Comparison of ENCODE assay signal across 23 cellular contexts in the genomic region with DNA sequence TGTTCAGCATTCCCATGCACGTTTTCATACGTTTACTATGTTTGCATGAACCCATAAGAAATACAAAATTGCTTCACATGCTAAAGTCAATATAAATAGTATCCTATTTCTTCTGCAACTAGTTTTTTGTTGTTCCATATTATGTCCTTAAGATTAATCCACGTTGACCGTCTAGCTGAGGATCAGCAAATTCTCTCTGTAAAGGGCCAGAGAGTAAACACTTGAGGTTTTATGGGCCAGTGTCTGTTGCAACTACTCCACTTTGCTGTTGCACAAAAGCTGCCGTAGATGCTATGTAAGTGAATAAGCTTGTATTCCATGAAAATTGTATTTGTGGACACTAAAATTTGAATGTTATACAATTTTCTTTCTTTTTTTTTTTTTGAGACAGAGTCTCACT. TPM values are rescaled to one million over a fixed set of nuclear protein-coding genes. Genes with fewer than 3 reads are reported as not detected.
DNase-seq lines count a peak whose midpoint lies in the region; ATAC-seq and TF ChIP-seq lines count a peak whose summit lies in the region.
"Had no signal": no experiment of that assay in that cellular context is flagged by ENCODE, and none has a peak within 500 bp of the region (broad histone marks: within the 10 kb centered on the region; RNA-seq: fewer than 3 reads in every experiment).

No MANE protein-coding gene starts in this region.

- no peak overlapping the region for H3K4me3 Mint-ChIP-seq in activated CD8-positive, alpha-beta T cell treated with anti-CD3 and anti-CD28 coated beads for 36 hours
- H3K4me3 Mint-ChIP-seq in activated CD8-positive, alpha-beta T cell treated with anti-CD3 and anti-CD28 coated beads, Interleukin-2, amount 10 ng/mL, durations not matched to agents 7 days and 5 days: no peak overlapping the region
- no peak overlapping the region for H3K4me3 Mint-ChIP-seq in effector memory CD8-positive, alpha-beta T cell
- H3K4me3 Mint-ChIP-seq: CD4-positive, alpha-beta memory T cell; GM23338; H9 had no signal

- H3K27me3 Mint-ChIP-seq in activated CD8-positive, alpha-beta T cell treated with anti-CD3 and anti-CD28 coated beads for 36 hours: no peaks in the 10 kb centered on the region
- no peaks in the 10 kb centered on the region for H3K27me3 Mint-ChIP-seq in activated CD8-positive, alpha-beta T cell treated with anti-CD3 and anti-CD28 coated beads, Interleukin-2, amount 10 ng/mL, durations not matched to agents 7 days and 5 days (ENCODE audit: low read depth)
- no peaks in the 10 kb centered on the region for H3K27me3 Mint-ChIP-seq in effector memory CD8-positive, alpha-beta T cell
- H3K27me3 Mint-ChIP-seq: CD4-positive, alpha-beta memory T cell had no signal

- POLR2A ChIA-PET in activated CD8-positive, alpha-beta T cell treated with anti-CD3 and anti-CD28 coated beads for 36 hours (lab: Charles Lee): interaction anchor here (1.1 to 1.5 kb wide), 2 partner anchors 12 to 19 kb away, joined by 3 to 4 read pairs; no protein-coding TSS in a partner anchor
- POLR2A ChIA-PET in activated CD8-positive, alpha-beta T cell treated with anti-CD3 and anti-CD28 coated beads, Interleukin-2, amount 10 ng/mL, durations not matched to agents 7 days and 5 days (lab: Charles Lee): no interaction called here

- intact Hi-C loops in activated CD8-positive, alpha-beta T cell treated with anti-CD3 and anti-CD28 coated beads for 36 hours (cut with micrococcal nuclease): no loop called here
- intact Hi-C loops in prostate gland (cut with DNase I): no loop called here

- no peaks in the 10 kb centered on the region for H3K9me3 ChIP-seq in prostate gland
- H3K9me3 ChIP-seq: A549; BE2C; BLaER1 treated with 17β-estradiol and CSF1 and Interleukin-3, amounts not matched to agents 10 nM and 100 nM had no signal

- H3K4me1 Mint-ChIP-seq in activated CD8-positive, alpha-beta T cell treated with anti-CD3 and anti-CD28 coated beads for 36 hours (ENCODE audit: low read depth): peaks cover 8% of the 10 kb centered on the region
- no peaks in the 10 kb centered on the region for H3K4me1 Mint-ChIP-seq in activated CD8-positive, alpha-beta T cell treated with anti-CD3 and anti-CD28 coated beads, Interleukin-2, amount 10 ng/mL, durations not matched to agents 7 days and 5 days (ENCODE audit: low read depth)
- peaks cover 4 to 9% of the 10 kb centered on the region in 2 donors for H3K4me1 Mint-ChIP-seq in effector memory CD8-positive, alpha-beta T cell (ENCODE audit: low read depth in 2 of 2)

- DNase-seq in activated CD8-positive, alpha-beta T cell treated with anti-CD3 and anti-CD28 coated beads for 36 hours: no peak
- DNase-seq in activated CD8-positive, alpha-beta T cell treated with anti-CD3 and anti-CD28 coated beads, Interleukin-2, amount 10 ng/mL, durations not matched to agents 7 days and 5 days: no peak
- peak; percentile 84 for DNase-seq in LNCaP clone FGC (ENCODE audit: low read depth)
- DNase-seq in NCI-H774 (lab: John Stamatoyannopoulos, UW): peak; percentile 13
- DNase-seq in prostate gland (ENCODE audit: low spot score): peak; percentile 24
- DNase-seq in effector memory CD8-positive, alpha-beta T cell: no peak
- DNase-seq: 8988T; ACHN; AML-193; BE2C; Calu3; CD4-positive, alpha-beta memory T cell; COR-L47; DND-41; GDM1; H9 had no signal

- no peak for TF ChIP-seq CTCF in activated CD8-positive, alpha-beta T cell treated with anti-CD3 and anti-CD28 coated beads for 36 hours (IDR thresholded peaks at IDR 0.05)
- TF ChIP-seq CTCF in LNCaP clone FGC (IDR thresholded peaks at IDR 0.05; ENCODE audit: control insufficient read depth, extremely low read depth, insufficient read depth): no peak
- no peak for TF ChIP-seq CTCF in prostate gland (IDR thresholded peaks at IDR 0.05)

- H3K9me3 Mint-ChIP-seq in activated CD8-positive, alpha-beta T cell treated with anti-CD3 and anti-CD28 coated beads for 36 hours: no peaks in the 10 kb centered on the region
- H3K9me3 Mint-ChIP-seq in activated CD8-positive, alpha-beta T cell treated with anti-CD3 and anti-CD28 coated beads, Interleukin-2, amount 10 ng/mL, durations not matched to agents 7 days and 5 days (ENCODE audit: insufficient read depth): no peaks in the 10 kb centered on the region
- H3K9me3 Mint-ChIP-seq in effector memory CD8-positive, alpha-beta T cell: no peaks in the 10 kb centered on the region
- H3K9me3 Mint-ChIP-seq: CD4-positive, alpha-beta memory T cell; GM23338; H9 had no signal

- H3K4me1 ChIP-seq in prostate gland (replicated peaks): no peaks in the 10 kb centered on the region
- H3K4me1 ChIP-seq: A549; BE2C; BLaER1 treated with 17β-estradiol and CSF1 and Interleukin-3, amounts not matched to agents 10 nM and 100 nM had no signal

- H3K4me3 ChIP-seq in LNCaP clone FGC (ENCODE audit: low read depth, low read length) (no peak overlapping the region), prostate gland (no peak overlapping the region)
- H3K4me3 ChIP-seq: A549; BLaER1 treated with 17β-estradiol and CSF1 and Interleukin-3, amounts not matched to agents 10 nM and 100 nM; GM12878; GM23338 had no signal

- H3K36me3 Mint-ChIP-seq in activated CD8-positive, alpha-beta T cell treated with anti-CD3 and anti-CD28 coated beads for 36 hours (ENCODE audit: low read depth): peaks cover 32% of the 10 kb centered on the region
- peaks cover 47% of the 10 kb centered on the region for H3K36me3 Mint-ChIP-seq in activated CD8-positive, alpha-beta T cell treated with anti-CD3 and anti-CD28 coated beads, Interleukin-2, amount 10 ng/mL, durations not matched to agents 7 days and 5 days (ENCODE audit: low read depth)
- peaks cover 42% of the 10 kb centered on the region for H3K36me3 Mint-ChIP-seq in effector memory CD8-positive, alpha-beta T cell (ENCODE audit: insufficient read depth)

- no peak for ATAC-seq in activated CD8-positive, alpha-beta T cell treated with anti-CD3 and anti-CD28 coated beads for 36 hours
- ATAC-seq in activated CD8-positive, alpha-beta T cell treated with anti-CD3 and anti-CD28 coated beads, Interleukin-2, amount 10 ng/mL, durations not matched to agents 7 days and 5 days: no peak
- ATAC-seq in GM18502 (IDR thresholded peaks at IDR 0.05; ENCODE audit: poor library complexity, unreplicated experiment): no peak
- ATAC-seq in effector memory CD8-positive, alpha-beta T cell (replicated peaks): no peak
- ATAC-seq in HG02870 (IDR thresholded peaks at IDR 0.05; ENCODE audit: unreplicated experiment): no peak
- ATAC-seq: A549, GM12878, GM23338, HCT116 had no signal

- CTCF ChIA-PET in activated CD8-positive, alpha-beta T cell treated with anti-CD3 and anti-CD28 coated beads for 36 hours (lab: Charles Lee): interaction anchor here (0.5 to 2.4 kb wide), 3 partner anchors 66 to 270 kb away, joined by 3 to 5 read pairs (median 3); no protein-coding TSS in a partner anchor
- CTCF ChIA-PET in activated CD8-positive, alpha-beta T cell treated with anti-CD3 and anti-CD28 coated beads, Interleukin-2, amount 10 ng/mL, durations not matched to agents 7 days and 5 days (lab: Charles Lee): interaction anchor here (1.5 kb wide), 1 partner anchor 66 kb away, joined by 5 read pairs; no protein-coding TSS in a partner anchor

- H3K27me3 ChIP-seq in prostate gland (replicated peaks; ENCODE audit: insufficient read depth): no peaks in the 10 kb centered on the region
- H3K27me3 ChIP-seq: BE2C; BLaER1 treated with 17β-estradiol and CSF1 and Interleukin-3, amounts not matched to agents 10 nM and 100 nM had no signal

- TF ChIP-seq POLR2A in prostate gland (IDR thresholded peaks at IDR 0.05): no peak

- H3K27ac Mint-ChIP-seq in activated CD8-positive, alpha-beta T cell treated with anti-CD3 and anti-CD28 coated beads for 36 hours: peak overlapping the region; percentile 52
- H3K27ac Mint-ChIP-seq in activated CD8-positive, alpha-beta T cell treated with anti-CD3 and anti-CD28 coated beads, Interleukin-2, amount 10 ng/mL, durations not matched to agents 7 days and 5 days: no peak overlapping the region
- peak overlapping the region in 1 of 2 donors; percentile 12 for H3K27ac Mint-ChIP-seq in effector memory CD8-positive, alpha-beta T cell
- H3K27ac Mint-ChIP-seq: CD4-positive, alpha-beta memory T cell; GM23338 had no signal

- no peak overlapping the region for H3K27ac ChIP-seq in prostate gland
- H3K27ac ChIP-seq: A549; BLaER1 treated with 17β-estradiol and CSF1 and Interleukin-3, amounts not matched to agents 10 nM and 100 nM had no signal

- 49% methylated on average over 5 of the region's 5 CpGs for WGBS in prostate gland

- H3K36me3 ChIP-seq in prostate gland: no peaks in the 10 kb centered on the region

RNA-seq across cellular contexts. Expression of gene PITPNM2, which starts 21.1 kb away (rescaled TPM):
- total RNA-seq in activated CD8-positive, alpha-beta T cell treated with anti-CD3 and anti-CD28 coated beads for 36 hours: 10 to 100 TPM; 15.3 to 17.9 TPM
- 10 to 100 TPM; 17.7 to 18.3 TPM for total RNA-seq in activated CD8-positive, alpha-beta T cell treated with anti-CD3 and anti-CD28 coated beads, Interleukin-2, amount 10 ng/mL, durations not matched to agents 7 days and 5 days
- total RNA-seq in prostate gland: 10 to 100 TPM in 1 of 2 donors, 1 to 10 TPM in 1; 2.4 to 15.7 TPM

Comparison
In these comparisons a context has a peak if more than half of its experiments do, and no peak if none do; other contexts are left out.
1. DNase-seq: peak in LNCaP clone FGC (single experiment), NCI-H774 (single experiment) and prostate gland (single experiment); none in activated CD8-positive, alpha-beta T cell treated with anti-CD3 and anti-CD28 coated beads for 36 hours (single experiment), activated CD8-positive, alpha-beta T cell treated with anti-CD3 and anti-CD28 coated beads, Interleukin-2, amount 10 ng/mL, durations not matched to agents 7 days and 5 days (single experiment) and effector memory CD8-positive, alpha-beta T cell (0 of 3).